ENCODE assay signal across 23 cellular contexts in the genomic region with DNA sequence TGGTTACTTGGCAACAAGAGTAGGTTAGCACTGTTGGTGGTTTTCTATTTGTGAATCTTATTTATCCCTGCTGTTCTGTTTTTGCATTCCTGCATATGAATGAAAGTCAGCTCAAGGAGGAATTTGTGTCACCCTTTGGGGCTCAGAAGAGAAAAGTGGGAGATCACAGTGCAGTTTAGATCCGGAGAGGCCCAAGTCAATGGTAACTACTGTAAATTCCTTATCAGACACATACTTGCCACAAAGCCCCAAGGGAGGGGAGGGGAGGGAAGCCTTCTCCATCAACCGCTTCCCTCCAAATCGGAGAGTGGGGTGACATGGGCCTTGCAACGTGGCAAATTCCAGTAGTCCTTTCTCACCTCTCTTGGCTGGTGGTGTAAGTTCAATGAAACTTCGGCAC. TPM values are rescaled to one million over a fixed set of nuclear protein-coding genes. Genes with fewer than 3 reads are reported as not detected.
"Had no signal": no experiment of that assay in that cellular context is flagged by ENCODE, and none has a peak within 500 bp of the region (broad histone marks: within the 10 kb centered on the region; RNA-seq: fewer than 3 reads in every experiment).

No MANE protein-coding gene starts in this region.

- H3K4me3 Mint-ChIP-seq: activated CD4-positive, alpha-beta memory T cell treated with anti-CD3 and anti-CD28 coated beads, Interleukin-2, amount 10 ng/mL, durations not matched to agents 7 days and 5 days; activated CD8-positive, alpha-beta memory T cell treated with anti-CD3 and anti-CD28 coated beads, Interleukin-2, amount 10 ng/mL, durations not matched to agents 7 days and 5 days; activated naive CD8-positive, alpha-beta T cell treated with anti-CD3 and anti-CD28 coated beads for 36 hours; activated T-helper 17 cell treated with anti-CD3 and anti-CD28 coated beads, Interleukin-2, amount 50 U/mL, for 72 hours; nephron progenitor cell; T-helper 2 cell treated with Interferon-gamma antibody and Interleukin-4, amounts not matched to agents 5 μg/mL and 100 μg/mL, for 36 hours had no signal

- DNase-seq: activated CD4-positive, alpha-beta memory T cell treated with anti-CD3 and anti-CD28 coated beads, Interleukin-2, amount 10 ng/mL, durations not matched to agents 7 days and 5 days; activated CD4-positive, alpha-beta T cell treated with anti-CD3 and anti-CD28 coated beads for 4 hours; activated CD8-positive, alpha-beta memory T cell treated with anti-CD3 and anti-CD28 coated beads, Interleukin-2, amount 10 ng/mL, durations not matched to agents 7 days and 5 days; activated naive CD4-positive, alpha-beta T cell; activated naive CD8-positive, alpha-beta T cell treated with anti-CD3 and anti-CD28 coated beads for 36 hours; activated T-cell treated with anti-CD3 and anti-CD28 coated beads, Interleukin-2, amount 50 U/mL, for 1 hour; amniotic stem cell; caudate nucleus; heart left ventricle; left ventricle myocardium inferior; mammary epithelial cell; nephron progenitor cell; occipital lobe; retina; stimulated activated naive CD4-positive, alpha-beta T cell treated with Interleukin-2 at 50 U/mL for 16 hours; thyroid gland had no signal

- H3K4me3 ChIP-seq: heart left ventricle, left ventricle myocardium inferior, thyroid gland had no signal

- H3K27me3 ChIP-seq: heart left ventricle, thyroid gland had no signal

- H3K27me3 Mint-ChIP-seq: activated CD4-positive, alpha-beta memory T cell treated with anti-CD3 and anti-CD28 coated beads, Interleukin-2, amount 10 ng/mL, durations not matched to agents 7 days and 5 days; activated CD8-positive, alpha-beta memory T cell treated with anti-CD3 and anti-CD28 coated beads, Interleukin-2, amount 10 ng/mL, durations not matched to agents 7 days and 5 days; activated naive CD8-positive, alpha-beta T cell treated with anti-CD3 and anti-CD28 coated beads for 36 hours had no signal

- H3K36me3 ChIP-seq: left ventricle myocardium inferior, thyroid gland had no signal

- H3K27ac Mint-ChIP-seq: activated CD4-positive, alpha-beta memory T cell treated with anti-CD3 and anti-CD28 coated beads, Interleukin-2, amount 10 ng/mL, durations not matched to agents 7 days and 5 days; activated CD8-positive, alpha-beta memory T cell treated with anti-CD3 and anti-CD28 coated beads, Interleukin-2, amount 10 ng/mL, durations not matched to agents 7 days and 5 days; activated naive CD8-positive, alpha-beta T cell treated with anti-CD3 and anti-CD28 coated beads for 36 hours; activated T-helper 17 cell treated with anti-CD3 and anti-CD28 coated beads, Interleukin-2, amount 50 U/mL, for 72 hours; nephron progenitor cell; T-helper 2 cell treated with Interferon-gamma antibody and Interleukin-4, amounts not matched to agents 5 μg/mL and 100 μg/mL, for 36 hours had no signal

- H3K9me3 Mint-ChIP-seq: activated CD4-positive, alpha-beta memory T cell treated with anti-CD3 and anti-CD28 coated beads, Interleukin-2, amount 10 ng/mL, durations not matched to agents 7 days and 5 days; activated naive CD8-positive, alpha-beta T cell treated with anti-CD3 and anti-CD28 coated beads for 36 hours; activated T-helper 17 cell treated with anti-CD3 and anti-CD28 coated beads, Interleukin-2, amount 50 U/mL, for 72 hours; nephron progenitor cell; T-helper 2 cell treated with Interferon-gamma antibody and Interleukin-4, amounts not matched to agents 5 μg/mL and 100 μg/mL, for 36 hours had no signal

- H3K4me1 Mint-ChIP-seq: activated CD4-positive, alpha-beta memory T cell treated with anti-CD3 and anti-CD28 coated beads, Interleukin-2, amount 10 ng/mL, durations not matched to agents 7 days and 5 days had no signal

- H3K9me3 ChIP-seq: heart left ventricle, left ventricle myocardium inferior, thyroid gland had no signal

- H3K27ac ChIP-seq: heart left ventricle, left ventricle myocardium inferior, thyroid gland had no signal

RNA-seq across cellular contexts. Expression of gene GSG1, which starts 15.0 kb away (rescaled TPM):
- total RNA-seq: activated CD4-positive, alpha-beta memory T cell treated with anti-CD3 and anti-CD28 coated beads, Interleukin-2, amount 10 ng/mL, durations not matched to agents 7 days and 5 days; activated CD8-positive, alpha-beta memory T cell treated with anti-CD3 and anti-CD28 coated beads, Interleukin-2, amount 10 ng/mL, durations not matched to agents 7 days and 5 days; activated naive CD8-positive, alpha-beta T cell treated with anti-CD3 and anti-CD28 coated beads for 36 hours; activated T-helper 17 cell treated with anti-CD3 and anti-CD28 coated beads, Interleukin-2, amount 50 U/mL, for 72 hours; dermis microvascular lymphatic vessel endothelial cell; heart left ventricle; kidney epithelial cell; left ventricle myocardium inferior; mammary epithelial cell; occipital lobe; posterior vena cava; subcutaneous adipose tissue; ureter had no signal
